ENCODE assay signal across 10 cellular contexts in the genomic region with DNA sequence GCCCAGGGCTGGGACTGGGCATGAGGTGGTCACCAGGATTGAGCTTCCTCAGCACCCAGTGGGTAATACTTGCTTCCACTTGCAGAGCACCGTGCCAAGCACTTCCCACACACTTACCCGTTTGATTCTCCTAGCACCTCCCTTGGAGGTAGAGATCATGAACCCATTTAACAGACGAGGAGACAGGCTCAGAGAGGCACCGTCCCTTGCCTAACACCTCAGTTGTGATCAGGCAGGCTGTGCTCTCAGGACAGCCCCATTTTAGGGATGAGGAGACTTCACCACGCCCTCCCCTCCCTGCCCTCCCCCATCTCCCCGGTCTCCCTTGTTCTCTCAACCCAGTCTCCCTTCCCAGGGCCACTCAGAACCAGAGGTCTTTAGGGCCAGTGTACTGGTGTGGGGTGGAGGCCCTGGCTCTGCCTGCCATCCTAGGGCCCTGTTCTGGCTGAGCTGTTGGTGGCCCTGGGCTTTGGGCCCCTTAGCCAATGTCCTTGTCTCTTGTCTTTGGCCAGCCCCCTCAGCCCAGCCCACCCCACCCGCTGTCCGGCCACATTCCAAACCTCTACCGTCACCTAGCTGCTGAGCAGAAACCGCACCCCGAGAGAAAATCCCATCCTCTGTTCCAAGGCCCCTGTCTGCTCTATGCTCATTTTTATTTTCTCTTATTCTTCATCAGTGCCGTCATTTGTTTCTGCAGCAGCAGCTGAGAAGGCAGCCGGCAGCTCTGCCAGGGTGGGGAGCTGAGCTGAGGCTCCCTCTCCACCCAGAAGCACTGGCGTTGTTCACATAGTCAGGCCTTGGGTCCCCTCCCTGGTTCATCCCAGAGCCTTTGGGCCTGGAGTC. TPM values are rescaled to one million over a fixed set of nuclear protein-coding genes. Genes with fewer than 3 reads are reported as not detected.
A peak's percentile ranks its signal among the peaks of the same experiment; 100 is the strongest.
DNase-seq lines count a peak whose midpoint lies in the region; ATAC-seq and TF ChIP-seq lines count a peak whose summit lies in the region.
"Had no signal": no experiment of that assay in that cellular context is flagged by ENCODE, and none has a peak within 500 bp of the region (broad histone marks: within the 10 kb centered on the region; RNA-seq: fewer than 3 reads in every experiment).

No MANE protein-coding gene starts in this region.

- H3K36me3 ChIP-seq in osteoblast (ENCODE audit: insufficient read depth, low read length): no peaks in the 10 kb centered on the region

- no peaks in the 10 kb centered on the region for H4K20me1 ChIP-seq in osteoblast (ENCODE audit: insufficient read depth, low read length)

- H3K79me2 ChIP-seq in osteoblast (ENCODE audit: insufficient read depth, low read length): no peaks in the 10 kb centered on the region

- no peak for ATAC-seq in GM18519 (IDR thresholded peaks at IDR 0.05; ENCODE audit: low FRiP score, unreplicated experiment)

- peak; percentile 94 for DNase-seq in EL
- peak; percentile 86 for DNase-seq in SW480 (ENCODE audit: low spot score)
- DNase-seq in foreskin fibroblast: peak; percentile 44 to 77
- peak; percentile 93 for DNase-seq in osteoblast (ENCODE audit: insufficient read length, low spot score, missing footprints)
- DNase-seq in NCI-H510A treated with DMSO at 0.1 percent for 48 hours (lab: John Stamatoyannopoulos, UW): no peak
- DNase-seq in NCI-H1436 (lab: John Stamatoyannopoulos, UW): no peak
- DNase-seq in NCI-H1048 (lab: John Stamatoyannopoulos, UW): no peak
- DNase-seq: COR-L47 had no signal

- H3K9me3 ChIP-seq in osteoblast (ENCODE audit: low read depth, low read length): no peaks in the 10 kb centered on the region

- H2AFZ ChIP-seq in osteoblast (ENCODE audit: low read length): peak overlapping the region; percentile 59

- H3K27me3 ChIP-seq in osteoblast (ENCODE audit: insufficient read depth, low read length): no peaks in the 10 kb centered on the region

- H3K4me3 ChIP-seq in foreskin fibroblast (ENCODE audit: low read depth in 1 of 2, low read length in 2 of 2): no peak overlapping the region
- peak overlapping the region; percentile 19 for H3K4me3 ChIP-seq in osteoblast (ENCODE audit: insufficient read depth, low read length)

- peak overlapping the region; percentile 91 for H3K27ac ChIP-seq in osteoblast (ENCODE audit: low read depth, low read length)

- TF ChIP-seq CTCF in foreskin fibroblast (IDR thresholded peaks at IDR 0.05; ENCODE audit: low read depth, low read length) (no peak), osteoblast (IDR thresholded peaks at IDR 0.05; ENCODE audit: extremely low read depth, low read depth, low read length) (no peak)

- peak overlapping the region; percentile 13 for H3K4me2 ChIP-seq in osteoblast (ENCODE audit: insufficient read depth, low read length)

- peaks cover 27% of the 10 kb centered on the region for H3K4me1 ChIP-seq in osteoblast (ENCODE audit: insufficient read depth, low read length)

RNA-seq across cellular contexts. Expression of a gene that starts 33.8 kb away (rescaled TPM):
- total RNA-seq in osteoblast: 27.1 and 29.7 TPM in 2 replicates

RNA-seq across cellular contexts. Expression of a gene that starts 39.6 kb away (rescaled TPM):
- total RNA-seq in osteoblast: 0.36 and 0.88 TPM in 2 replicates

RNA-seq across cellular contexts. Expression of a gene that starts 42.5 kb away (rescaled TPM):
- total RNA-seq in osteoblast: not detected in 2 replicates
- total RNA-seq: dermis microvascular lymphatic vessel endothelial cell had no signal

RNA-seq across cellular contexts. Expression of a gene that starts 51.0 kb away (rescaled TPM):
- total RNA-seq in osteoblast: 1,644 and 1,645 TPM in 2 replicates

RNA-seq across cellular contexts. Expression of a gene that starts 51.2 kb away (rescaled TPM):
- total RNA-seq in osteoblast: 9.8 and 11.8 TPM in 2 replicates

Comparison
In these comparisons a context has a peak if more than half of its experiments do, and no peak if none do; other contexts are left out.
1. DNase-seq: peak in EL (single experiment), SW480 (single experiment), foreskin fibroblast (2 of 2) and osteoblast (single experiment); none in NCI-H510A treated with DMSO at 0.1 percent for 48 hours (single experiment), NCI-H1436 (single experiment) and NCI-H1048 (single experiment).